In the genomic region with DNA sequence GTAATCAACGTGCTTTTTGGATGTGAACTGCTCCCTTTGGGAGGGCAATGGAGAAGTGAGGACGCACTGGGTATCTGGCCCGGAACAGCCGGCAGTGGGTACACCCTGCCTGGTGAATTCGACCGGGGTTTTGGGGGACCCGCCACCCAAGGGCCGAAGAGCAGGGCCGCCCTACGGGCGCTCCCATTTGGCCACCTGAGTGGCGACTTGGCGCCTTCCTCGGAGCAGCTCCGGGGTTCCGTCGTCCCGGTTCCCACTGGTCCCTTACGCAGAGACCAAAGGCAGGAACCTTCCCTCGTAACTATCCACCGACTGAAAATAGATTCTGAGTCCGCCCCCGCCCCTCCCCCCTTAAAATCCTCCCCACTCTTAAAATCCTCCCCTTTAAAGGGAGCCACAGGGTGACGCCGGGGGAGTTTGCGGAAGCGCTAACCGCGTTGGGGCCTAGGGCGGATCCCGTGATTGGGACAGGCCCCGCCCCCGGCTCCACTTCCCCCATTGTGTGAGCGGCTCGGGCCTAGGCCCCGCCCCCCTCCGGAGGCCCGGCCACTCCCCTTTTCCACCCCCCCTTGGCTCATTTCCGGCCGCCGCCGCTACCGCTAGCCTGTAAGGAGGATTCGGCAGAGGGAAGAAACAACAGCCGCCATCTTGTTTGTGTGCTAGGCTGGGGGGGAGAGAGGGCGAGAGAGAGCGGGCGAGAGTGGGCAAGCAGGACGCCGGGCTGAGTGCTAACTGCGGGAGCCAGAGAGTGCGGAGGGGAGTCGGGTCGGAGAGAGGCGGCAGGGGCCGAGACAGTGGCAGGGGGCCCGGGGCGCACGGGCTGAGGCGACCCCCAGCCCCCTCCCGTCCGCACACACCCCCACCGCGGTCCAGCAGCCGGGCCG, we compare ENCODE assay signal across 8 cellular contexts. TPM values are rescaled to one million over a fixed set of nuclear protein-coding genes. Genes with fewer than 3 reads are reported as not detected.
DNase-seq lines count a peak whose midpoint lies in the region; ATAC-seq lines count a peak whose summit lies in the region.

No MANE protein-coding gene starts in this region.

- H3K4me1 ChIP-seq in effector memory CD4-positive, alpha-beta T cell (ENCODE audit: control insufficient read depth, insufficient read depth, low read length, poor library complexity, severe bottlenecking): peaks cover 12% of the 10 kb centered on the region

- peak overlapping the region; percentile 100 for H3K27ac ChIP-seq in effector memory CD4-positive, alpha-beta T cell (ENCODE audit: insufficient read depth, low read length, poor library complexity, severe bottlenecking)

- H3K4me3 ChIP-seq in effector memory CD4-positive, alpha-beta T cell (ENCODE audit: insufficient read depth, low read depth, low read length, poor library complexity, severe bottlenecking): peak overlapping the region; percentile 93

- H3K27me3 ChIP-seq in effector memory CD4-positive, alpha-beta T cell (replicated peaks; ENCODE audit: control insufficient read depth, insufficient read depth, low read length, poor library complexity, severe bottlenecking): no peaks in the 10 kb centered on the region

- no peaks in the 10 kb centered on the region for H3K9me3 ChIP-seq in effector memory CD4-positive, alpha-beta T cell (ENCODE audit: control insufficient read depth, low read length)

- ATAC-seq in GM21360 (IDR thresholded peaks at IDR 0.05; ENCODE audit: unreplicated experiment): peak; percentile 68

- DNase-seq in COLO668 (lab: John Stamatoyannopoulos, UW; ENCODE audit: unreplicated experiment): peak; percentile 99
- DNase-seq in HT1080 (ENCODE audit: low read depth): peak; percentile 93
- peak; percentile 96 to 97 for DNase-seq in NOMO-1 (lab: John Stamatoyannopoulos, UW; ENCODE audit: unreplicated experiment in 2 of 2)
- DNase-seq in activated CD8-positive, alpha-beta memory T cell treated with anti-CD3 and anti-CD28 coated beads for 48 hours (ENCODE audit: low read depth in 2 of 3, low spot score in 2 of 3): peak; percentile 96 to 99 (median 98)
- peak; percentile 99 to 100 (median 99) for DNase-seq in effector memory CD4-positive, alpha-beta T cell
- DNase-seq in medulla oblongata (ENCODE audit: extremely low spot score): peak; percentile 99
- DNase-seq in stimulated activated CD4-positive, alpha-beta T cell treated with anti-CD3 and anti-CD28 coated beads, TNF-alpha, amount 100 ng/mL, for 48 hours (ENCODE audit: low read depth in 3 of 3): peak; percentile 99

- H3K36me3 ChIP-seq in effector memory CD4-positive, alpha-beta T cell (ENCODE audit: control insufficient read depth, insufficient read depth, low read length): no peaks in the 10 kb centered on the region

RNA-seq across cellular contexts. Expression of gene EP300, which starts 1.0 kb away (rescaled TPM):
- 20.9 and 21.0 TPM in 2 replicates for total RNA-seq in HT1080 (2014; rRNA removed; shearing (Covaris generic))
- polyA plus RNA-seq in HT1080 (2015; cell fraction: cytosol; rRNA removed): 10.9 and 12.6 TPM in 2 replicates
- polyA plus RNA-seq in HT1080 (2015; cell fraction: nucleus; rRNA removed): 36.5 and 45.1 TPM in 2 replicates

Comparison
In these comparisons a context has a peak if more than half of its experiments do, and no peak if none do; other contexts are left out.
1. Peak in every context shown above with its lines: DNase-seq, ATAC-seq, H3K4me3 ChIP-seq and H3K27ac ChIP-seq.